8 cellular contexts compared by ENCODE assay signal in the genomic region with DNA sequence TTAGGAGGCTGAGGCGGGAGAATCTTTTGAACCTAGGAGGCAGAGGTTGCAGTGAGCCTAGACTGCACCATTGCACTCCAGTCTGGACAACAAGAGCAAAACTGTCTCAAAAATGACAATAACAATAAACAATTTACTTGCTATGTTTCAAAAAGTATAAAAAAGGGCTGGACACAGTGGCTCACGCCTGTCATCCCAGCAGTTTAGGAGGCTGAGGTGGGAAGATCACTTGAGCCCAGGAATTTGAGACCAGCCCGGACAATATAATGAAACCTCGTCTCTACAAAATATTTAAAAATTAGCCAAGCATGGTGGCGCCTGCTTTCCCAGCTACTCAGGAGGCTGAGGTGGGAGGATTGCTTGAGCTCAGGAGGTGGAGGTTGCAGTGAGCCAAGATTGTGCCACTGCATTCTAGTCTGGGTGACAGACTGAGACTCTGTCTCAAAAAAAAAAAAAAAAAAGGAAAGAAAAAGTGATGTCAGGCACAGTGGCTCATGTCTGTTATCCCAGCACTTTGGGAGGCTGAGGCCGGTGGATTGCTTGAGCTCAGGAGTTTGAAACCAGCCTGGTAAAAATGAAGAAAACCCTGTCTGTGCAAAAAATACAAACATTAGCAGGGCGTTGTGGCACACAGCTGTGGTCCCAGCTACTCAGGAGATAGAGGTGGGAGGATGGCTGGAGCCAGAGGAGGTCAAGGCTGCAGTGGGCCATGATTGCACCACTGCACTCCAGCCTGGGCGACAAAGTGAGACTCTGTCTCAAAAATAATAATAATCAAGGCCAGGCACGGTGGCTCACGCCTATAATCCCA. TPM values are rescaled to one million over a fixed set of nuclear protein-coding genes. Genes with fewer than 3 reads are reported as not detected.
DNase-seq lines count a peak whose midpoint lies in the region; TF ChIP-seq lines count a peak whose summit lies in the region.
"Not testable (repeated sequence)": the region's sequence is repeated elsewhere in the genome, so short reads cannot be mapped to it uniquely, and the experiment has no call there.

No MANE protein-coding gene starts in this region.

- not testable (repeated sequence) for H4K20me1 ChIP-seq in PC-9 (ENCODE audit: insufficient read depth)

- H3K36me3 ChIP-seq in Caco-2 (ENCODE audit: control insufficient read depth, insufficient read depth, low read length); PC-9 (ENCODE audit: low read depth); left ventricle myocardium inferior; spleen; vagina: not testable (repeated sequence)

- not testable (repeated sequence) for TF ChIP-seq CTCF in Caco-2 (IDR thresholded peaks at IDR 0.05; ENCODE audit: insufficient read depth in 1 of 2, low read depth in 1 of 2, low read length in 1 of 2, severe bottlenecking in 1 of 2, unreplicated experiment in 1 of 2); PC-9 (conservative IDR thresholded peaks at IDR 0.05); chondrocyte (IDR thresholded peaks at IDR 0.05); left ventricle myocardium inferior (IDR thresholded peaks at IDR 0.05; ENCODE audit: borderline replicate concordance); nephron (IDR thresholded peaks at IDR 0.05; ENCODE audit: unreplicated experiment in 3 of 3); spleen (IDR thresholded peaks at IDR 0.05 in 8 of 11, conservative IDR thresholded peaks at IDR 0.05 in 3 of 11); vagina (IDR thresholded peaks at IDR 0.05)

- not testable (repeated sequence) for H3K4me3 Mint-ChIP-seq in Caco-2 (ENCODE audit: unreplicated experiment); chondrocyte (ENCODE audit: unreplicated experiment); nephron

- peaks cover 16% of the 10 kb centered on the region; the same call in 1 of the 2 replicates for H3K79me2 ChIP-seq in PC-9 (ENCODE audit: low read depth)

- peaks cover 33% of the 10 kb centered on the region for H3K36me3 Mint-ChIP-seq in Caco-2 (ENCODE audit: insufficient read depth, unreplicated experiment)
- H3K36me3 Mint-ChIP-seq in chondrocyte (ENCODE audit: low read depth); nephron (ENCODE audit: low read depth): not testable (repeated sequence)

- TF ChIP-seq POLR2A in spleen (IDR thresholded peaks at IDR 0.05); vagina (IDR thresholded peaks at IDR 0.05): not testable (repeated sequence)

- intact Hi-C loops in Caco-2 (cut with micrococcal nuclease; ENCODE audit: unreplicated experiment) (loop anchor here (1.0 kb wide), 2 partner anchors 9 to 101 kb away; no protein-coding TSS in a partner anchor), PC-9 (cut with micrococcal nuclease; ENCODE audit: unreplicated experiment) (loop anchor here (1.0 kb wide), 3 partner anchors 11 to 68 kb away; no protein-coding TSS in a partner anchor), spleen (cut with DNase I; ENCODE audit: low total_unique reads) (loop anchor here (5.0 kb wide), 1 partner anchor 102 kb away; no protein-coding TSS in a partner anchor)
- intact Hi-C loops in left ventricle myocardium inferior (cut with micrococcal nuclease); vagina (cut with DNase I): not testable (repeated sequence)

- not testable (repeated sequence) for BruUV-seq in Caco-2 (replicated peaks; lab: Mats Ljungman, UMichigan); PC-9 (replicated peaks; lab: Mats Ljungman, UMichigan)

- not testable (repeated sequence) for H3K27me3 Mint-ChIP-seq in Caco-2 (ENCODE audit: insufficient read depth, unreplicated experiment); chondrocyte (ENCODE audit: low read depth); nephron (ENCODE audit: low read depth)

- H3K9me3 ChIP-seq in Caco-2; PC-9 (ENCODE audit: insufficient read depth, low read depth); left ventricle myocardium inferior (replicated peaks); spleen; vagina: not testable (repeated sequence)

- peak overlapping the region; percentile 97 for H3K27ac Mint-ChIP-seq in Caco-2 (ENCODE audit: unreplicated experiment)
- peak overlapping the region; percentile 93 for H3K27ac Mint-ChIP-seq in chondrocyte (ENCODE audit: unreplicated experiment)
- H3K27ac Mint-ChIP-seq in nephron: peak overlapping the region in 2 of 3 experiments; percentile 50 to 97

- H3F3A ChIP-seq in PC-9 (ENCODE audit: insufficient read depth, low read depth): peaks cover 77% of the 10 kb centered on the region

- 92 to 94% (median 93%) methylated on average over 10 of the region's 10 CpGs for WGBS in spleen, 5 donors

- H3K9me3 Mint-ChIP-seq in Caco-2 (ENCODE audit: unreplicated experiment); chondrocyte (ENCODE audit: low read depth); nephron: not testable (repeated sequence)

- H3K27ac ChIP-seq in PC-9 (peak overlapping the region; percentile 98), left ventricle myocardium inferior (replicated peaks) (peak overlapping the region; percentile 51), spleen (peak overlapping the region; percentile 4 to 92 (median 68)), vagina (peak overlapping the region; percentile 76)

- H2AFZ ChIP-seq in PC-9: not testable (repeated sequence)

- H3K4me2 ChIP-seq in PC-9: peak overlapping the region; percentile 65

- not testable (repeated sequence) for H3K4me3 ChIP-seq in Caco-2 (ENCODE audit: low read depth, low read length); left ventricle myocardium inferior; spleen; vagina
- H3K4me3 ChIP-seq in PC-9: peak overlapping the region; percentile 12; the same call in 1 of the 2 replicates

- H3K4me1 ChIP-seq in Caco-2: peaks cover 75% of the 10 kb centered on the region
- H3K4me1 ChIP-seq in PC-9 (replicated peaks; ENCODE audit: insufficient read depth): peaks cover 91% of the 10 kb centered on the region
- peaks cover 15% of the 10 kb centered on the region for H3K4me1 ChIP-seq in left ventricle myocardium inferior
- peaks cover 5 to 74% (median 17%) of the 10 kb centered on the region in 6 donors for H3K4me1 ChIP-seq in spleen
- H3K4me1 ChIP-seq in vagina: peaks cover 43% of the 10 kb centered on the region

- H3K4me1 Mint-ChIP-seq in Caco-2 (ENCODE audit: low read depth, unreplicated experiment) (peaks cover 42% of the 10 kb centered on the region), chondrocyte (ENCODE audit: low read depth) (peaks cover 86% of the 10 kb centered on the region), nephron (peaks cover 43% of the 10 kb centered on the region)

- CTCF ChIA-PET in Caco-2 (lab: Charles Lee) (interaction anchor here (0.6 to 2.1 kb wide), 13 partner anchors 15 to 418 kb away, joined by 3 to 21 read pairs (median 4); a partner anchor contains a TSS), PC-9 (lab: Charles Lee) (interaction anchor here (0.6 to 1.4 kb wide), 4 partner anchors 10 to 111 kb away, joined by 3 to 9 read pairs (median 7); no protein-coding TSS in a partner anchor)

- POLR2A ChIA-PET in Caco-2 (lab: Charles Lee) (interaction anchor here (0.6 to 1.0 kb wide), 2 partner anchors 11 to 68 kb away, joined by 3 to 4 read pairs; no protein-coding TSS in a partner anchor), PC-9 (lab: Charles Lee; ENCODE audit: unreplicated experiment) (interaction anchor here (0.6 to 1.0 kb wide), 8 partner anchors 9 to 462 kb away, joined by 3 to 39 read pairs (median 6); no protein-coding TSS in a partner anchor)

- H3K9me2 ChIP-seq in PC-9 (ENCODE audit: insufficient read depth): not testable (repeated sequence)

- H3K27me3 ChIP-seq in Caco-2 (replicated peaks; ENCODE audit: control insufficient read depth, insufficient read depth, low read length); PC-9 (ENCODE audit: insufficient read depth, low read depth); left ventricle myocardium inferior (ENCODE audit: low read depth); spleen (replicated peaks in 1 of 7); vagina: not testable (repeated sequence)

- not testable (repeated sequence) for DNase-seq in Caco-2; PC-9; chondrocyte (ENCODE audit: low spot score); left ventricle myocardium inferior; spleen; vagina (ENCODE audit: extremely low spot score in 2 of 2)
- peak; percentile 29 for DNase-seq in activated CD8-positive, alpha-beta memory T cell treated with anti-CD3 and anti-CD28 coated beads, Interleukin-2, amount 50 U/mL, for 48 hours

RNA-seq across cellular contexts. Expression of a gene that starts 38.6 kb away (rescaled TPM):
- total RNA-seq in Caco-2 (2022): 22.5 and 23.6 TPM in 2 replicates
- 11.8 and 13.5 TPM in 2 replicates for total RNA-seq in PC-9 (2021)
- 6.0 to 10.5 TPM (median 6.0 TPM) in 3 replicates for total RNA-seq in chondrocyte
- total RNA-seq in left ventricle myocardium inferior: 7.8 TPM
- 10 to 100 TPM in 6 of 7 donors, 1 to 10 TPM in 1; 9.9 to 25.4 (median 11.3) TPM for total RNA-seq in spleen
- 1 to 10 TPM; 6.0 to 8.8 (median 7.7) TPM for polyA plus RNA-seq in spleen
- total RNA-seq in vagina: 16.2 TPM

RNA-seq across cellular contexts. Expression of a gene that starts 38.8 kb away (rescaled TPM):
- total RNA-seq in Caco-2 (2022) (66.9 and 68.3 TPM in 2 replicates), PC-9 (2021) (31.4 and 41.8 TPM in 2 replicates), chondrocyte (29.0 to 36.9 TPM (median 29.6 TPM) in 3 replicates), left ventricle myocardium inferior (20.3 TPM), spleen (10 to 100 TPM; 38.9 to 51.5 (median 49.5) TPM), vagina (96.7 TPM)
- 10 to 100 TPM in 1 of 3 donors, 1 to 10 TPM in 2; 8.2 to 13.2 (median 9.8) TPM for polyA plus RNA-seq in spleen
